Comparison of ENCODE assay signal across 8 cellular contexts in the genomic region with DNA sequence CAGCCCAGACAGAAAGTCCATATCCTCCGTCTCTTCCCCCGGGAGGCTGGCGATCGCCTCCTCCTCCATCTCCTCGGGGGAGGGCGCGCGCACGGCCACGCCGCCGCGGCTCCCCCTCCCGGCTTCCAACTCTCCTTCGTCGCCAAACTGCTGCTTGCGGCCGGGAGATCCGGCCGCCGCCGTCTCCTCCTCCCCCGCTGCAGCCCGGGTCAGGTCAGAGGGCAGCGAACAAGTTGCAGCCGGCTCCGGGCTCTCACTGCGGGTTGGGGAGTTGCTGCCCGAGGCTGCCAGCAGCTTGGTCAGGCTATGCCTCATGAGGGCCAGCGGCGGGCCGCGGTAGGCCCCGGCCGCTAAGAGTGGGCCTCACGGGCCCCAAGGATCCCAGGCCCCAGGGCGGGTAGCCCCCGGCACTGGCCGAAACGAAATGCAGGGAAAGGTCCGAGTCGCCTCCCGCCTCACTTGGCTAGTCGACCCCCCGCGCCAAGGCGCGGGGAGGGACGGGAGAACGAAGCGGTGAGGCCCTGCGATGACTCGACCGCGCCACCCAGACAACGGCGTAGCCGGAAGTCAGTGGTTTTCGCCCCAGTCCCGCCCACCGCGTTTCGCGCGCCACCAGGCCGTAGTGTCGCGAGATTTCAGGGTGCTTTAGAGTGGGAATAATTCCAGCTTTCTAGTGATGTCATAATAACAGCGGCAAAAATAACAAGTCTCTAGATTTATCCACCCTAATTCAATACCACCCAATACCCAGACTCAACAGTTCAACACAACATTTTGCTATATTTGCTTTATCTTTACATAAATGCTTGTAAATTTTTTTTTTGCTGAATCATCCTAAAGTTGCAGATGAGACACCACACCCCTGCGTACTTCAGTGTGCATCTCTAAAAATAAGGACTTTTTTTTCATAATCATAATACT. TPM values are rescaled to one million over a fixed set of nuclear protein-coding genes. Genes with fewer than 3 reads are reported as not detected.
A peak's percentile ranks its signal among the peaks of the same experiment; 100 is the strongest.
DNase-seq lines count a peak whose midpoint lies in the region; ATAC-seq and TF ChIP-seq lines count a peak whose summit lies in the region.

TSS of gene CREBZF (minus strand) at position 569 of the 921 bp plus-strand sequence. CDS start at position 315, 254 bp downstream.

- CTCF ChIA-PET in activated CD4-positive, alpha-beta T cell treated with anti-CD3 and anti-CD28 coated beads for 36 hours (lab: Charles Lee), result interaction anchor here (0.6 to 1.4 kb wide), 6 partner anchors 16 to 350 kb away, joined by 3 to 5 read pairs (median 4); partner anchors contain the start of genes CCDC83 and TMEM126A

- H3K27ac Mint-ChIP-seq in activated CD4-positive, alpha-beta T cell treated with anti-CD3 and anti-CD28 coated beads for 36 hours, result peak within 1 kb of the TSS; percentile 99

- peak within 1 kb of the TSS; percentile 85 for H3K4me3 ChIP-seq in choroid plexus epithelial cell (ENCODE audit: low read depth, low read length)

- H3K4me3 Mint-ChIP-seq in activated CD4-positive, alpha-beta T cell treated with anti-CD3 and anti-CD28 coated beads for 36 hours, result peak within 1 kb of the TSS; percentile 100

- H3K36me3 Mint-ChIP-seq in activated CD4-positive, alpha-beta T cell treated with anti-CD3 and anti-CD28 coated beads for 36 hours (ENCODE audit: low read depth), result peaks cover 40% of the 10 kb centered on the region

- intact Hi-C loops in activated CD4-positive, alpha-beta T cell treated with anti-CD3 and anti-CD28 coated beads for 36 hours (cut with DNase I, micrococcal nuclease), result loop anchor here (1.0 to 10.0 kb wide), 17 partner anchors 17 to 638 kb away; partner anchors contain the start of genes EED (in 2 of the 2), PICALM (in 2 of the 2), TMEM126A (in 2 of the 2) and TMEM126B (in 2 of the 2)

- POLR2A ChIA-PET in activated CD4-positive, alpha-beta T cell treated with anti-CD3 and anti-CD28 coated beads for 36 hours (lab: Charles Lee), result interaction anchor here (0.6 to 1.0 kb wide), 3 partner anchors 15 to 145 kb away, joined by 3 read pairs; partner anchors contain the start of gene TMEM126A

- peak; percentile 91 for ATAC-seq in HG03442 (IDR thresholded peaks at IDR 0.05; ENCODE audit: unreplicated experiment)
- peak; percentile 88 for ATAC-seq in activated CD4-positive, alpha-beta T cell treated with anti-CD3 and anti-CD28 coated beads for 36 hours

- H3K27me3 Mint-ChIP-seq in activated CD4-positive, alpha-beta T cell treated with anti-CD3 and anti-CD28 coated beads for 36 hours, result no peaks in the 10 kb centered on the region

- TF ChIP-seq CTCF in choroid plexus epithelial cell (conservative IDR thresholded peaks at IDR 0.05; ENCODE audit: low read depth, low read length), result peak; percentile 1

- H3K9me3 Mint-ChIP-seq in activated CD4-positive, alpha-beta T cell treated with anti-CD3 and anti-CD28 coated beads for 36 hours (ENCODE audit: low read depth), result no peaks in the 10 kb centered on the region

- H3K4me1 Mint-ChIP-seq in activated CD4-positive, alpha-beta T cell treated with anti-CD3 and anti-CD28 coated beads for 36 hours, result peaks cover 29% of the 10 kb centered on the region

- DNase-seq in Ammon's horn (ENCODE audit: low spot score) (peak; percentile 96), GM19238 (ENCODE audit: insufficient read length, low spot score) (peak; percentile 78), NCI-H524 (lab: John Stamatoyannopoulos, UW) (peak; percentile 81 to 92), choroid plexus epithelial cell (ENCODE audit: low read depth) (peak; percentile 97), kidney glomerular epithelial cell (lab: John Stamatoyannopoulos, UW) (peak; percentile 93)
- peak; percentile 97 for DNase-seq in activated CD4-positive, alpha-beta T cell treated with anti-CD3 and anti-CD28 coated beads for 36 hours
- DNase-seq in stimulated activated CD4-positive, alpha-beta T cell treated with anti-CD3 and anti-CD28 coated beads, Interleukin-1b, Interleukin-23, amount 100 ng/mL, for 1 hour (ENCODE audit: low read depth in 2 of 2), result peak; percentile 79 to 83

RNA-seq across cellular contexts. Expression of gene CREBZF, which starts in this region (rescaled TPM):
- total RNA-seq in activated CD4-positive, alpha-beta T cell treated with anti-CD3 and anti-CD28 coated beads for 36 hours, result 10 to 100 TPM; 30.4 to 35.9 TPM

Comparison
In these comparisons a context has a peak if more than half of its experiments do, and no peak if none do; other contexts are left out.
1. Peak in every context shown above with its lines: DNase-seq, ATAC-seq and H3K4me3 ChIP-seq.